In genomic region chr4:145299380-145300076, GRCh38 we compare ENCODE assay signal across 1 cellular context.
A peak's percentile ranks its signal among the peaks of the same experiment; 100 is the strongest.
TF ChIP-seq lines count a peak whose summit lies in the region.

No MANE protein-coding gene starts in this region.

TF ChIP-seq in SK-N-SH, 30 proteins besides CTCF, POLR2A, EP300 and RAD21 (continued from another document):
- TF ChIP-seq NRF1 (IDR thresholded peaks at IDR 0.05; ENCODE audit: low read depth, low read length) (no peak), POLR2AphosphoS5 (IDR thresholded peaks at IDR 0.05; ENCODE audit: low read depth, low read length) (no peak; the same call in 1 of the 2 replicates), RXRA (IDR thresholded peaks at IDR 0.05; ENCODE audit: borderline replicate concordance, low read depth) (no peak), CHD2 (IDR thresholded peaks at IDR 0.05; ENCODE audit: low read length, partially characterized antibody) (no peak), JUND (IDR thresholded peaks at IDR 0.05) (peak; percentile 66), MXI1 (IDR thresholded peaks at IDR 0.05; ENCODE audit: low read depth, low read length) (no peak), TAF1 (IDR thresholded peaks at IDR 0.05; ENCODE audit: borderline replicate concordance, low read depth, low read length) (no peak), IRF3 (IDR thresholded peaks at IDR 0.05; ENCODE audit: low read depth, low read length) (no peak), FOSL2 (IDR thresholded peaks at IDR 0.05; ENCODE audit: borderline replicate concordance, low read depth) (peak; percentile 50), NFIC (IDR thresholded peaks at IDR 0.05; ENCODE audit: borderline replicate concordance) (peak; percentile 58), ELF1 (IDR thresholded peaks at IDR 0.05) (no peak), MEF2A (IDR thresholded peaks at IDR 0.05; ENCODE audit: borderline replicate concordance, low read depth) (peak; percentile 53), YY1 (IDR thresholded peaks at IDR 0.05; ENCODE audit: low read depth) (no peak), REST (IDR thresholded peaks at IDR 0.05; ENCODE audit: low read depth, low read length) (no peak), GABPA (IDR thresholded peaks at IDR 0.05; ENCODE audit: low read depth) (no peak), TCF12 (IDR thresholded peaks at IDR 0.05) (peak; percentile 59), SMC3 (IDR thresholded peaks at IDR 0.05; ENCODE audit: low read depth, low read length) (no peak)
- TF ChIP-seq, protein P1, sequence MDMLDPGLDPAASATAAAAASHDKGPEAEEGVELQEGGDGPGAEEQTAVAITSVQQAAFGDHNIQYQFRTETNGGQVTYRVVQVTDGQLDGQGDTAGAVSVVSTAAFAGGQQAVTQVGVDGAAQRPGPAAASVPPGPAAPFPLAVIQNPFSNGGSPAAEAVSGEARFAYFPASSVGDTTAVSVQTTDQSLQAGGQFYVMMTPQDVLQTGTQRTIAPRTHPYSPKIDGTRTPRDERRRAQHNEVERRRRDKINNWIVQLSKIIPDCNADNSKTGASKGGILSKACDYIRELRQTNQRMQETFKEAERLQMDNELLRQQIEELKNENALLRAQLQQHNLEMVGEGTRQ (IDR thresholded peaks at IDR 0.05; ENCODE audit: borderline replicate concordance, low read depth, low read length): no peak
- TF ChIP-seq, protein P2, sequence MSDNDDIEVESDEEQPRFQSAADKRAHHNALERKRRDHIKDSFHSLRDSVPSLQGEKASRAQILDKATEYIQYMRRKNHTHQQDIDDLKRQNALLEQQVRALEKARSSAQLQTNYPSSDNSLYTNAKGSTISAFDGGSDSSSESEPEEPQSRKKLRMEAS (IDR thresholded peaks at IDR 0.05; ENCODE audit: low read depth): 0 out of 2 replicates have a peak, but pooled peaks have one; percentile 26
